ENCODE assay signal across 13 cellular contexts in the genomic region with DNA sequence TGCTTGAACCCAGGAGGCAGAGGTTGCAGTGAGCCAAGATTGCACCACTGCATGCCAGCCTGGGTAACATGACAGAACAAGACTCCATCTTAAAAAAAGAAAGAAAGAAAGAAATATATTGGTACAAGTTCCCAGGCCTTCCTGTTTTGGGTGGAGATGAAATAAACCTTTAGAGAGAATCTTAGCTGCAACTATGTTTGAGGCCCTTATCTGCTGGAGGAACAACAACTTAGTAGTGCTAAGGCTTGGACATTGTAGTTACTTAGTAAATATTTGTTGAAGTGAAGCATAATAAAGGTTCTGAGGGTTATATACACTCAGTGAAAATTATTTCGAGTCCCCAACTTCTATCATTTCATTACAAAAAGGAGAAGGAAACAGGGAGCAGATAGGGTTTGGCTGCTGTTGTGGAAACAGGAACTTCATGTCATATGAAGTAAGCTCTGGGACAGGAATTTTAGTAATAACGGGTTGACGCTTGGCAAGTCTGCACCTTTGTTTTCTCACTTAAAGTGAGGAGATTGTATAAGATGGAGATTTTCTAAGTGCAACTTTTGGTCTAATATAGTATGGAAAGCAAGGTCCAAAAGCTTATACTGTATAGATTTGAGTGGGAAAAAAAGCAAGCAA. TPM values are rescaled to one million over a fixed set of nuclear protein-coding genes. Genes with fewer than 3 reads are reported as not detected.
A peak's percentile ranks its signal among the peaks of the same experiment; 100 is the strongest.
DNase-seq lines count a peak whose midpoint lies in the region; ATAC-seq and TF ChIP-seq lines count a peak whose summit lies in the region.
"Had no signal": no experiment of that assay in that cellular context is flagged by ENCODE, and none has a peak within 500 bp of the region (broad histone marks: within the 10 kb centered on the region; RNA-seq: fewer than 3 reads in every experiment).

No MANE protein-coding gene starts in this region.

- no peaks in the 10 kb centered on the region for H3K27me3 Mint-ChIP-seq in activated CD4-positive, alpha-beta memory T cell treated with anti-CD3 and anti-CD28 coated beads for 36 hours

- H3K9me3 Mint-ChIP-seq in activated CD4-positive, alpha-beta memory T cell treated with anti-CD3 and anti-CD28 coated beads for 36 hours = no peaks in the 10 kb centered on the region
- H3K9me3 Mint-ChIP-seq: activated T-helper 2 cell treated with anti-CD3 and anti-CD28 coated beads, Interferon-gamma antibody, Interleukin-2, Interleukin-4, amounts not matched to agents 10 μg/mL and 5 μg/mL and 100 μg/mL, durations not matched to agents 14 hours and 24 hours and 36 hours had no signal

- TF ChIP-seq CTCF in testis (IDR thresholded peaks at IDR 0.05) = no peak

- no peak for TF ChIP-seq POLR2A in testis (IDR thresholded peaks at IDR 0.05)

- intact Hi-C loops in left colon (cut with DNase I, micrococcal nuclease) (no loop called here), testis (cut with DNase I; ENCODE audit: low total_unique reads) (no loop called here)
- intact Hi-C loops in activated CD4-positive, alpha-beta memory T cell treated with anti-CD3 and anti-CD28 coated beads for 36 hours (cut with micrococcal nuclease) = no loop called here

- H3K36me3 Mint-ChIP-seq in activated CD4-positive, alpha-beta memory T cell treated with anti-CD3 and anti-CD28 coated beads for 36 hours = no peaks in the 10 kb centered on the region

- POLR2A ChIA-PET in activated CD4-positive, alpha-beta memory T cell treated with anti-CD3 and anti-CD28 coated beads for 36 hours (lab: Charles Lee) = no interaction called here

- no peak overlapping the region for H3K4me3 Mint-ChIP-seq in activated CD4-positive, alpha-beta memory T cell treated with anti-CD3 and anti-CD28 coated beads for 36 hours
- H3K4me3 Mint-ChIP-seq: neural crest cell had no signal

- H3K36me3 ChIP-seq in adipocyte (ENCODE audit: control insufficient read depth, insufficient read depth, low read length, severe bottlenecking) (no peaks in the 10 kb centered on the region), testis (ENCODE audit: low read depth, missing control alignments) (no peaks in the 10 kb centered on the region)
- H3K36me3 ChIP-seq: colonic mucosa had no signal

- ATAC-seq in left colon (peak; percentile 45), HG03108 (IDR thresholded peaks at IDR 0.05; ENCODE audit: unreplicated experiment) (no peak)

- H3K9me3 ChIP-seq in adipocyte (ENCODE audit: control insufficient read depth, low read length) (no peaks in the 10 kb centered on the region), testis (no peaks in the 10 kb centered on the region)
- H3K9me3 ChIP-seq: colonic mucosa had no signal

- no peak overlapping the region for H3K9ac ChIP-seq in adipocyte (ENCODE audit: low read length)

- CTCF ChIA-PET in activated CD4-positive, alpha-beta memory T cell treated with anti-CD3 and anti-CD28 coated beads for 36 hours (lab: Charles Lee) = interaction anchor here (1.2 kb wide), 1 partner anchor 17 kb away, joined by 6 read pairs; no protein-coding TSS in a partner anchor

- 6 to 11% methylated on average over 3 of the region's 3 CpGs for WGBS in testis, 2 donors

- DNase-seq in MV-4-11 (lab: John Stamatoyannopoulos, UW) = peak; percentile 66
- DNase-seq in adipocyte (ENCODE audit: low read depth) = no peak
- DNase-seq in left colon = no peak
- no peak for DNase-seq in testis
- no peak for DNase-seq in activated CD4-positive, alpha-beta memory T cell treated with anti-CD3 and anti-CD28 coated beads for 36 hours
- DNase-seq in activated CD8-positive, alpha-beta memory T cell treated with anti-CD3 and anti-CD28 coated beads for 24 hours = no peak
- DNase-seq: colonic mucosa; DMS79; NCI-H1105 treated with DMSO at 0.1 percent for 48 hours; stimulated activated CD4-positive, alpha-beta T cell treated with anti-CD3 and anti-CD28 coated beads, Interleukin-4, amount 100 ng/mL, for 4 hours had no signal

- no peaks in the 10 kb centered on the region for H3K4me1 Mint-ChIP-seq in activated CD4-positive, alpha-beta memory T cell treated with anti-CD3 and anti-CD28 coated beads for 36 hours (ENCODE audit: low read depth)

- H3K27ac ChIP-seq in testis = peak overlapping the region; percentile 55 to 62
- H3K27ac ChIP-seq: colonic mucosa had no signal

- H3K4me3 ChIP-seq in adipocyte (ENCODE audit: low read length) = peak overlapping the region; percentile 5
- H3K4me3 ChIP-seq in testis = no peak overlapping the region
- H3K4me3 ChIP-seq: colonic mucosa had no signal

- H3K27me3 ChIP-seq in adipocyte (replicated peaks; ENCODE audit: control insufficient read depth, insufficient read depth, low read length) (no peaks in the 10 kb centered on the region), testis (no peaks in the 10 kb centered on the region)
- H3K27me3 ChIP-seq: colonic mucosa had no signal

- H3K4me1 ChIP-seq in adipocyte (ENCODE audit: control insufficient read depth, insufficient read depth, low read length) (peaks cover 28% of the 10 kb centered on the region), testis (peaks cover 40% of the 10 kb centered on the region)
- H3K4me1 ChIP-seq: colonic mucosa had no signal

- H3K27ac Mint-ChIP-seq in activated CD4-positive, alpha-beta memory T cell treated with anti-CD3 and anti-CD28 coated beads for 36 hours = no peak overlapping the region
- H3K27ac Mint-ChIP-seq: activated T-helper 2 cell treated with anti-CD3 and anti-CD28 coated beads, Interferon-gamma antibody, Interleukin-2, Interleukin-4, amounts not matched to agents 10 μg/mL and 5 μg/mL and 100 μg/mL, durations not matched to agents 14 hours and 24 hours and 36 hours had no signal

RNA-seq across cellular contexts. Expression of a gene that starts 40.0 kb away (rescaled TPM):
- total RNA-seq in left colon (10 to 100 TPM; 54.9 to 62.3 TPM), testis (10 to 100 TPM; 55.7 to 73.4 TPM)
- polyA plus RNA-seq in testis (ENCODE audit: insufficient read depth, low read depth, low replicate concordance) = 36.7 TPM
- total RNA-seq in activated CD4-positive, alpha-beta memory T cell treated with anti-CD3 and anti-CD28 coated beads for 36 hours = 10 to 100 TPM; 51.9 to 53.0 TPM
